1 cellular context compared by ENCODE assay signal in the genomic region with DNA sequence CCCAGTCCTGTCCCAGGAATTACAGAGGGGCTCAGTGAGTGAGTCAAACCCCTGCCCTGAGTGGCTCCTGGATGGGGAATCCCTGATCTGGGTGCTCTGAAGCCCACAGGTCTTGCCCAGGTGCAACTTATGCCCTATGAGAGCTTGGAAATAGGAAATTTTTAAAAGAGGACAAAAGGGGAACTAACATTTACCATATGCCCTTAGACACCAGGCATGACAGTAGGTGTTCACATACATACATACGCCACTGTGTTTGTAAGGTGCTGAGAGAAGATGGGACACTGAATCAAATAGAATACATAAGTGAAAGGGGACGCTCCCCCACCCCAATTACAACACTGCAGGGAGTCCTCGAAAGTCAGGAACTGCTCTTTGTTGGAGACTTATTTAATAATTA.
TF ChIP-seq lines count a peak whose summit lies in the region.

No MANE protein-coding gene starts in this region.

TF ChIP-seq in GM12878, 131 proteins besides CTCF, POLR2A, EP300 and RAD21:
- no peak for TF ChIP-seq YY1 (IDR thresholded peaks at IDR 0.05; ENCODE audit: low read depth, low read length)
- TF ChIP-seq NFXL1 (IDR thresholded peaks at IDR 0.05; ENCODE audit: borderline replicate concordance) = no peak
- no peak for TF ChIP-seq FOXM1 (IDR thresholded peaks at IDR 0.05; ENCODE audit: low read depth, low read length)
- no peak for TF ChIP-seq BCL11A (IDR thresholded peaks at IDR 0.05; ENCODE audit: low read depth, low read length)
- TF ChIP-seq NFYA (IDR thresholded peaks at IDR 0.05; ENCODE audit: borderline replicate concordance, low read depth, low read length) = no peak
- no peak for TF ChIP-seq STAT1 (conservative IDR thresholded peaks at IDR 0.05)
- TF ChIP-seq RCOR1 (conservative IDR thresholded peaks at IDR 0.05; ENCODE audit: low read depth, low read length) = no peak
